14 cellular contexts compared by ENCODE assay signal in the genomic region with DNA sequence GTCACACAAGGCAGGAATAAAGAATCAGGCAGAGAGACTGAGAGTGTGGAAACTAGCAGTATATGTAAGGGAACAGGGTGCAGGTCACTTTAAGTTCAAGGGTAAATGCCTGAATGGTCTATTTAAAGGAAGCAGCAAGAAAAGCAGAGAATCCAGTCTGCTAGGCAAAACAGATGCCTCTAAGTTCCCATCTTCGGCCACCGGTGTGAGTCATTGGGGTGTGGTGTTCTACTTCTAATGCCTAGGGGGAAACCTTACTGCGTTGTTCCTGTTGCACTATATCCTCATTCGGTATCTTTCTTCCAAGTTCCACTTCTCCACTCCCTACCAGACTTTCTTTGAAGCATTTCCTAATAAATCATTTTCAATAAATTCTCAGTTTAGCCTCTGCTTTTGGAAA.
A peak's percentile ranks its signal among the peaks of the same experiment; 100 is the strongest.
DNase-seq lines count a peak whose midpoint lies in the region; ATAC-seq and TF ChIP-seq lines count a peak whose summit lies in the region.
"Had no signal": no experiment of that assay in that cellular context is flagged by ENCODE, and none has a peak within 500 bp of the region (broad histone marks: within the 10 kb centered on the region; RNA-seq: fewer than 3 reads in every experiment).

No MANE protein-coding gene starts in this region.

- H4K20me1 ChIP-seq in IMR-90 (ENCODE audit: insufficient read depth, low read length) = no peaks in the 10 kb centered on the region

- DNase-seq in A172 (ENCODE audit: low spot score) = peak; percentile 90
- DNase-seq in IMR-90 = peak; percentile 45
- peak; percentile 76 for DNase-seq in SKM-1 treated with dmso at 0.1 percent for 144 hours (lab: John Stamatoyannopoulos, UW; ENCODE audit: unreplicated experiment)
- DNase-seq in esophagus squamous epithelium (lab: John Stamatoyannopoulos, UW) = no peak
- no peak for DNase-seq in RPMI8226
- DNase-seq in epidermal melanocyte (ENCODE audit: insufficient read length, low spot score) = no peak
- no peak for DNase-seq in putamen (ENCODE audit: low spot score)
- DNase-seq: activated CD4-positive, alpha-beta memory T cell treated with anti-CD3 and anti-CD28 coated beads, Interleukin-2, amount 10 ng/mL, durations not matched to agents 7 days and 5 days; activated effector memory CD4-positive, alpha-beta T cell treated with Interleukin-2 at 50 U/mL for 16 hours; NCI-H187 treated with DMSO at 0.1 percent for 48 hours; NCI-H774; T-helper 1 cell had no signal

- H3K23ac ChIP-seq in IMR-90 (ENCODE audit: low read depth, low read length) = peak overlapping the region; percentile 11; the same call in 1 of the 2 replicates

- H3K4ac ChIP-seq in IMR-90 (ENCODE audit: low read depth, low read length) = peak overlapping the region; percentile 71

- H2BK15ac ChIP-seq in IMR-90 (ENCODE audit: low read depth, low read length) = peak overlapping the region; percentile 94; the same call in 2 of the 3 replicates

- no peak for ATAC-seq in IMR-90 (ENCODE audit: low read depth)
- no peak for ATAC-seq in GM18861 (IDR thresholded peaks at IDR 0.05; ENCODE audit: unreplicated experiment)
- ATAC-seq: A549 had no signal

- TF ChIP-seq POLR2A in IMR-90 (IDR thresholded peaks at IDR 0.05; ENCODE audit: low read depth, low read length) = no peak
- no peak for TF ChIP-seq POLR2A in esophagus squamous epithelium (IDR thresholded peaks at IDR 0.05)

- H3K36me3 ChIP-seq in IMR-90 (ENCODE audit: control insufficient read depth, insufficient read depth, low read length) = no peaks in the 10 kb centered on the region
- no peaks in the 10 kb centered on the region for H3K36me3 ChIP-seq in esophagus squamous epithelium

- no peak overlapping the region for H3K4me2 ChIP-seq in IMR-90 (ENCODE audit: low read depth, low read length)
- H3K4me2 ChIP-seq: A549 had no signal

- intact Hi-C loops in IMR-90 (cut with micrococcal nuclease) (no loop called here), esophagus squamous epithelium (cut with DNase I) (no loop called here)

- in situ Hi-C loops in IMR-90 (cut with MboI; ENCODE audit: low sequenced_read_pairs) = no loop called here

- peak overlapping the region; percentile 39 to 69; a peak in 1 of 4 replicates for H4K8ac ChIP-seq in IMR-90 (ENCODE audit: low read depth in 2 of 2, low read length in 2 of 2)

- no peaks in the 10 kb centered on the region for H3K79me1 ChIP-seq in IMR-90 (ENCODE audit: low read depth in 1 of 2, low read length in 2 of 2)

- peak overlapping the region; percentile 33; the same call in 1 of the 2 replicates for H3K18ac ChIP-seq in IMR-90 (ENCODE audit: low read depth, low read length)

- peak; percentile 8; the same call in 1 of the 2 replicates for TF ChIP-seq RAD21 in IMR-90 (IDR thresholded peaks at IDR 0.05; ENCODE audit: low read length)

- H4K5ac ChIP-seq in IMR-90 (ENCODE audit: low read depth, low read length) = peak overlapping the region; percentile 19

- H3K27me3 ChIP-seq in IMR-90 (ENCODE audit: control insufficient read depth, insufficient read depth, low read length) (no peaks in the 10 kb centered on the region), esophagus squamous epithelium (no peaks in the 10 kb centered on the region)

- peaks cover 17% of the 10 kb centered on the region for H3K4me1 ChIP-seq in IMR-90 (ENCODE audit: control insufficient read depth, insufficient read depth, low read length)
- peaks cover 3 to 19% (median 14%) of the 10 kb centered on the region in 3 donors for H3K4me1 ChIP-seq in esophagus squamous epithelium
- H3K4me1 ChIP-seq: A549 had no signal

- H3K14ac ChIP-seq in IMR-90 (replicated peaks; ENCODE audit: low read depth, low read length) = peak overlapping the region; percentile 58

- H3K9ac ChIP-seq in IMR-90 (ENCODE audit: low read depth, low read length) = no peak overlapping the region

- peak overlapping the region; percentile 75 for H4K91ac ChIP-seq in IMR-90 (ENCODE audit: insufficient read depth, low read depth, low read length)

- H3K4me3 ChIP-seq in IMR-90 (ENCODE audit: insufficient read depth, low read depth, low read length) = no peak overlapping the region
- no peak overlapping the region for H3K4me3 ChIP-seq in esophagus squamous epithelium
- H3K4me3 ChIP-seq: A549 had no signal

- H2AK9ac ChIP-seq in IMR-90 (replicated peaks; ENCODE audit: low read depth, low read length, poor library complexity) = peak overlapping the region; percentile 37

- H3K56ac ChIP-seq in IMR-90 (ENCODE audit: extremely low read depth, insufficient read depth, low read length) = no peak overlapping the region

- dilution Hi-C loops in IMR-90 (cut with HindIII; ENCODE audit: low sequenced_read_pairs, unreplicated experiment) = no loop called here

- H2BK5ac ChIP-seq in IMR-90 (ENCODE audit: low read depth, low read length, poor library complexity, severe bottlenecking) = no peak overlapping the region

- H2BK20ac ChIP-seq in IMR-90 (ENCODE audit: low read depth, low read length) = peak overlapping the region; percentile 50

- CTCF ChIA-PET in IMR-90 (lab: Yijun Ruan, JAX) = no interaction called here

- no TSS peak for BruUV-seq in IMR-90 (replicated peaks; lab: Mats Ljungman, UMichigan)

- 40% methylated on average over 1 of the region's 4 CpGs; no CpG with 5 or more reads in 1 of the 2 experiments for WGBS in IMR-90 (ENCODE audit: extremely low coverage in 2 of 2, insufficient read length in 1 of 2), 2 experiments
- 21 to 32% methylated on average over 4 of the region's 4 CpGs for WGBS in esophagus squamous epithelium, 2 donors

- H3K9me3 ChIP-seq in IMR-90 (ENCODE audit: control insufficient read depth, insufficient read depth, low read length) (no peaks in the 10 kb centered on the region), esophagus squamous epithelium (no peaks in the 10 kb centered on the region)
- H3K9me3 ChIP-seq: A549 had no signal

- H2AFZ ChIP-seq in IMR-90 (replicated peaks; ENCODE audit: low read length, poor library complexity) = peak overlapping the region; percentile 62

- H2BK120ac ChIP-seq in IMR-90 (ENCODE audit: low read depth, low read length) = peak overlapping the region; percentile 64

- H3K27ac ChIP-seq in IMR-90 (ENCODE audit: insufficient read depth, low read length) (no peak overlapping the region), esophagus squamous epithelium (peak overlapping the region; percentile 33 to 76 (median 55))
- H3K27ac ChIP-seq: A549 had no signal

- TF ChIP-seq CTCF in IMR-90 (conservative IDR thresholded peaks at IDR 0.05; ENCODE audit: low read depth, low read length) = 0 out of 2 replicates have a peak, but pooled peaks have one; percentile 1
- no peak for TF ChIP-seq CTCF in esophagus squamous epithelium (IDR thresholded peaks at IDR 0.05)

- H3K9me1 ChIP-seq in IMR-90 (ENCODE audit: insufficient read depth, low read length) = peaks cover 13% of the 10 kb centered on the region

- H2AK5ac ChIP-seq in IMR-90 (ENCODE audit: low read depth, low read length) = 0 out of 2 replicates have a peak overlapping the region, but pooled peaks have one; percentile 67

- POLR2A ChIA-PET in IMR-90 (lab: Charles Lee; ENCODE audit: unreplicated experiment) = no interaction called here

TF ChIP-seq in IMR-90, 13 proteins besides CTCF, POLR2A, EP300 and RAD21:
- TF ChIP-seq, protein P1, sequence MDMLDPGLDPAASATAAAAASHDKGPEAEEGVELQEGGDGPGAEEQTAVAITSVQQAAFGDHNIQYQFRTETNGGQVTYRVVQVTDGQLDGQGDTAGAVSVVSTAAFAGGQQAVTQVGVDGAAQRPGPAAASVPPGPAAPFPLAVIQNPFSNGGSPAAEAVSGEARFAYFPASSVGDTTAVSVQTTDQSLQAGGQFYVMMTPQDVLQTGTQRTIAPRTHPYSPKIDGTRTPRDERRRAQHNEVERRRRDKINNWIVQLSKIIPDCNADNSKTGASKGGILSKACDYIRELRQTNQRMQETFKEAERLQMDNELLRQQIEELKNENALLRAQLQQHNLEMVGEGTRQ (IDR thresholded peaks at IDR 0.05; ENCODE audit: low read depth, low read length) = no peak
- TF ChIP-seq NFE2L2 (IDR thresholded peaks at IDR 0.05; ENCODE audit: low read depth, low read length) = no peak
- TF ChIP-seq FOS (IDR thresholded peaks at IDR 0.05; ENCODE audit: low read depth, low read length) = 0 out of 2 replicates have a peak, but pooled peaks have one; percentile 14
- TF ChIP-seq BHLHE40 (IDR thresholded peaks at IDR 0.05; ENCODE audit: low read depth, low read length) = no peak

Comparison
In these comparisons a context has a peak if more than half of its experiments do, and no peak if none do; other contexts are left out.
1. DNase-seq: peak in A172 (single experiment), IMR-90 (single experiment) and SKM-1 treated with dmso at 0.1 percent for 144 hours (single experiment); none in esophagus squamous epithelium (single experiment), RPMI8226 (single experiment), epidermal melanocyte (single experiment) and putamen (single experiment).